In genomic region chr2:170950221-170950737, GRCh38 we compare ENCODE assay signal across 12 cellular contexts. TPM values are rescaled to one million over a fixed set of nuclear protein-coding genes. Genes with fewer than 3 reads are reported as not detected.
DNase-seq lines count a peak whose midpoint lies in the region; ATAC-seq and TF ChIP-seq lines count a peak whose summit lies in the region.
"Had no signal": no experiment of that assay in that cellular context is flagged by ENCODE, and none has a peak within 500 bp of the region (broad histone marks: within the 10 kb centered on the region; RNA-seq: fewer than 3 reads in every experiment).

No MANE protein-coding gene starts in this region.

- H3K4me1 Mint-ChIP-seq in stimulated activated memory B cell treated with anti-CD40 and anti-IgM and Interleukin-4, amounts not matched to agents 10 μg/mL and 1 μg/mL and 100 μg/mL, for 72 hours = peaks cover 30% of the 10 kb centered on the region
- no peaks in the 10 kb centered on the region for H3K4me1 Mint-ChIP-seq in stimulated activated naive CD8-positive, alpha-beta T cell treated with anti-CD3 and anti-CD28 coated beads, Interleukin-15, amount 100 ng/mL, for 72 hours
- peaks cover 15% of the 10 kb centered on the region for H3K4me1 Mint-ChIP-seq in HFFc6 (ENCODE audit: low read depth)

- ATAC-seq in GM19025 (IDR thresholded peaks at IDR 0.05; ENCODE audit: low read depth, unreplicated experiment) = peak; percentile 81
- peak; percentile 68 for ATAC-seq in HG02588 (IDR thresholded peaks at IDR 0.05; ENCODE audit: unreplicated experiment)
- ATAC-seq in HG03457 (IDR thresholded peaks at IDR 0.05; ENCODE audit: unreplicated experiment) = peak; percentile 69
- no peak for ATAC-seq in stimulated activated memory B cell treated with anti-CD40 and anti-IgM and Interleukin-4, amounts not matched to agents 10 μg/mL and 1 μg/mL and 100 μg/mL, for 72 hours
- ATAC-seq in stimulated activated naive CD8-positive, alpha-beta T cell treated with anti-CD3 and anti-CD28 coated beads, Interleukin-15, amount 100 ng/mL, for 72 hours = no peak

- DNase-seq in stimulated activated naive CD8-positive, alpha-beta T cell treated with anti-CD3 and anti-CD28 coated beads, Interleukin-15, amount 100 ng/mL, for 72 hours = no peak
- DNase-seq in HFFc6 = no peak
- no peak for DNase-seq in D341Med (ENCODE audit: low spot score)
- DNase-seq: IMR-90, NCI-H82, nucleus accumbens had no signal

- TF ChIP-seq CTCF in HFFc6 (IDR thresholded peaks at IDR 0.05) = no peak

- no peaks in the 10 kb centered on the region for H3K9me3 Mint-ChIP-seq in stimulated activated memory B cell treated with anti-CD40 and anti-IgM and Interleukin-4, amounts not matched to agents 10 μg/mL and 1 μg/mL and 100 μg/mL, for 72 hours
- no peaks in the 10 kb centered on the region for H3K9me3 Mint-ChIP-seq in stimulated activated naive CD8-positive, alpha-beta T cell treated with anti-CD3 and anti-CD28 coated beads, Interleukin-15, amount 100 ng/mL, for 72 hours
- no peaks in the 10 kb centered on the region for H3K9me3 Mint-ChIP-seq in HFFc6
- H3K9me3 Mint-ChIP-seq: activated T-helper 2 cell treated with anti-CD3 and anti-CD28 coated beads, Interferon-gamma antibody, Interleukin-2, Interleukin-4, amounts not matched to agents 10 μg/mL and 5 μg/mL and 100 μg/mL, durations not matched to agents 14 hours and 24 hours and 36 hours; T-helper 2 cell treated with Interferon-gamma antibody and Interleukin-4, amounts not matched to agents 5 μg/mL and 100 μg/mL, for 36 hours had no signal

- no peak overlapping the region for H3K4me3 Mint-ChIP-seq in stimulated activated memory B cell treated with anti-CD40 and anti-IgM and Interleukin-4, amounts not matched to agents 10 μg/mL and 1 μg/mL and 100 μg/mL, for 72 hours
- H3K4me3 Mint-ChIP-seq in stimulated activated naive CD8-positive, alpha-beta T cell treated with anti-CD3 and anti-CD28 coated beads, Interleukin-15, amount 100 ng/mL, for 72 hours = no peak overlapping the region
- no peak overlapping the region for H3K4me3 Mint-ChIP-seq in HFFc6
- H3K4me3 Mint-ChIP-seq: T-helper 2 cell treated with Interferon-gamma antibody and Interleukin-4, amounts not matched to agents 5 μg/mL and 100 μg/mL, for 36 hours had no signal

- peak overlapping the region; percentile 45 for H3K27ac Mint-ChIP-seq in stimulated activated memory B cell treated with anti-CD40 and anti-IgM and Interleukin-4, amounts not matched to agents 10 μg/mL and 1 μg/mL and 100 μg/mL, for 72 hours
- peak overlapping the region in 1 of 2 donors; percentile 1 for H3K27ac Mint-ChIP-seq in stimulated activated naive CD8-positive, alpha-beta T cell treated with anti-CD3 and anti-CD28 coated beads, Interleukin-15, amount 100 ng/mL, for 72 hours
- no peak overlapping the region for H3K27ac Mint-ChIP-seq in HFFc6
- H3K27ac Mint-ChIP-seq: activated T-helper 2 cell treated with anti-CD3 and anti-CD28 coated beads, Interferon-gamma antibody, Interleukin-2, Interleukin-4, amounts not matched to agents 10 μg/mL and 5 μg/mL and 100 μg/mL, durations not matched to agents 14 hours and 24 hours and 36 hours; T-helper 2 cell treated with Interferon-gamma antibody and Interleukin-4, amounts not matched to agents 5 μg/mL and 100 μg/mL, for 36 hours had no signal

- H3K36me3 Mint-ChIP-seq in stimulated activated memory B cell treated with anti-CD40 and anti-IgM and Interleukin-4, amounts not matched to agents 10 μg/mL and 1 μg/mL and 100 μg/mL, for 72 hours = peaks cover 54% of the 10 kb centered on the region
- H3K36me3 Mint-ChIP-seq in HFFc6 (ENCODE audit: low read depth) = peaks cover 47% of the 10 kb centered on the region

- H3K27me3 Mint-ChIP-seq in stimulated activated memory B cell treated with anti-CD40 and anti-IgM and Interleukin-4, amounts not matched to agents 10 μg/mL and 1 μg/mL and 100 μg/mL, for 72 hours = no peaks in the 10 kb centered on the region
- no peaks in the 10 kb centered on the region for H3K27me3 Mint-ChIP-seq in stimulated activated naive CD8-positive, alpha-beta T cell treated with anti-CD3 and anti-CD28 coated beads, Interleukin-15, amount 100 ng/mL, for 72 hours
- no peaks in the 10 kb centered on the region; the same call in 1 of the 2 replicates for H3K27me3 Mint-ChIP-seq in HFFc6 (ENCODE audit: insufficient read depth)

RNA-seq across cellular contexts. Expression of gene GORASP2, which starts 21.2 kb away (rescaled TPM):
- 100 to 1,000 TPM; 113 to 124 (median 120) TPM for total RNA-seq in HFFc6 (2021; fragmentation: NEBNext Ultra II Directional; extraction: Animal tissue kit (Norgen Biotek cat#: 25700))

Comparison
In these comparisons a context has a peak if more than half of its experiments do, and no peak if none do; other contexts are left out.
1. ATAC-seq: peak in GM19025 (single experiment), HG02588 (single experiment) and HG03457 (single experiment); none in stimulated activated memory B cell treated with anti-CD40 and anti-IgM and Interleukin-4, amounts not matched to agents 10 μg/mL and 1 μg/mL and 100 μg/mL, for 72 hours (single experiment) and stimulated activated naive CD8-positive, alpha-beta T cell treated with anti-CD3 and anti-CD28 coated beads, Interleukin-15, amount 100 ng/mL, for 72 hours (single experiment).